In genomic region chr5:2549354-2549753, GRCh38 we compare ENCODE assay signal across 6 cellular contexts.
"Had no signal": no experiment of that assay in that cellular context is flagged by ENCODE, and none has a peak within 500 bp of the region (broad histone marks: within the 10 kb centered on the region; RNA-seq: fewer than 3 reads in every experiment).

No MANE protein-coding gene starts in this region.

- H3K36me3 ChIP-seq: HAP-1 had no signal

- DNase-seq: GM23248, GOT3, H7, HFFc6 had no signal

- H3K27ac ChIP-seq: GM23248, HL-60 had no signal

- H3K9me3 ChIP-seq: HAP-1 had no signal

- H3K4me1 ChIP-seq: HAP-1 had no signal

- H3K4me3 ChIP-seq: GM23248, HAP-1 had no signal
